Comparison of ENCODE assay signal across 1 cellular context in genomic region chr6:136249811-136250685, GRCh38.
A peak's percentile ranks its signal among the peaks of the same experiment; 100 is the strongest.
TF ChIP-seq lines count a peak whose summit lies in the region.

Gene MTFR2, minus strand, starts transcription at chr6:136250311. Its CDS starts 1,212 bp downstream, at chr6:136249099.

TF ChIP-seq in K562, 482 proteins besides CTCF, POLR2A, EP300 and RAD21 (continued from another document and continues in another):
- peak; percentile 97 for TF ChIP-seq MTA1 (IDR thresholded peaks at IDR 0.05; ENCODE audit: borderline replicate concordance)
- no peak for TF ChIP-seq PTTG1 (tag; IDR thresholded peaks at IDR 0.05; ENCODE audit: low read depth)
- TF ChIP-seq ZKSCAN8 (CRISPR knock-in tag; IDR thresholded peaks at IDR 0.05) = no peak
- no peak for TF ChIP-seq ZNF780A (CRISPR knock-in tag; IDR thresholded peaks at IDR 0.05)
- TF ChIP-seq ZNF12 (CRISPR knock-in tag; IDR thresholded peaks at IDR 0.05) = peak; percentile 50; the same call in 1 of the 2 replicates
- TF ChIP-seq KDM5B (IDR thresholded peaks at IDR 0.05; ENCODE audit: insufficient replicate concordance, low read depth, low read length) = peak; percentile 96
- TF ChIP-seq BRF2 (IDR thresholded peaks at IDR 0.05; ENCODE audit: borderline replicate concordance, insufficient read depth, insufficient read length) = no peak
- no peak for TF ChIP-seq ZC3H4 (CRISPR knock-in tag; IDR thresholded peaks at IDR 0.05; ENCODE audit: borderline replicate concordance)
- TF ChIP-seq MAFF (IDR thresholded peaks at IDR 0.05; ENCODE audit: low read length) = peak; percentile 34; the same call in 1 of the 2 replicates
- TF ChIP-seq NCOR1 (IDR thresholded peaks at IDR 0.05) = peak; percentile 14; the same call in 1 of the 2 replicates
- TF ChIP-seq TGIF2 (CRISPR knock-in tag; IDR thresholded peaks at IDR 0.05) = no peak; the same call in 1 of the 2 replicates
- peak; percentile 17 for TF ChIP-seq PRDM10 (IDR thresholded peaks at IDR 0.05; ENCODE audit: partially characterized antibody)
- TF ChIP-seq ZKSCAN1 (IDR thresholded peaks at IDR 0.05; ENCODE audit: low read depth, low read length) = no peak
- peak; percentile 75 for TF ChIP-seq SP2 (IDR thresholded peaks at IDR 0.05; ENCODE audit: extremely low read depth, low read depth, low read length, poor library complexity, severe bottlenecking)
- no peak for TF ChIP-seq MEF2D (tag; conservative IDR thresholded peaks at IDR 0.05; ENCODE audit: low read depth)
- no peak for TF ChIP-seq ZBTB34 (CRISPR knock-in tag; IDR thresholded peaks at IDR 0.05)
- no peak for TF ChIP-seq KDM1A (IDR thresholded peaks at IDR 0.05)
- TF ChIP-seq CREM (IDR thresholded peaks at IDR 0.05; ENCODE audit: low read depth) = peak; percentile 98
- peak; percentile 88 for TF ChIP-seq MYC (IDR thresholded peaks at IDR 0.05; ENCODE audit: low read depth, low read length)
- peak; percentile 35; the same call in 1 of the 2 replicates for TF ChIP-seq MYC (CRISPR knock-in tag; IDR thresholded peaks at IDR 0.05; ENCODE audit: borderline replicate concordance, low read depth)
- TF ChIP-seq ZNF217 (CRISPR knock-in tag; IDR thresholded peaks at IDR 0.05) = no peak
- TF ChIP-seq ZNF175 (CRISPR knock-in tag; IDR thresholded peaks at IDR 0.05; ENCODE audit: low read depth) = no peak
- peak; percentile 24; the same call in 1 of the 2 replicates for TF ChIP-seq LARP7 (IDR thresholded peaks at IDR 0.05)
- TF ChIP-seq DMBX1 (CRISPR knock-in tag; IDR thresholded peaks at IDR 0.05; ENCODE audit: borderline replicate concordance) = peak; percentile 27; the same call in 1 of the 2 replicates
- TF ChIP-seq HNRNPUL1 (IDR thresholded peaks at IDR 0.05; ENCODE audit: low read length) = peak; percentile 72
- TF ChIP-seq MGA (IDR thresholded peaks at IDR 0.05) = no peak
- peak; percentile 37 to 69; a peak in 3 of 4 replicates for TF ChIP-seq MAZ (CRISPR knock-in tag; conservative IDR thresholded peaks at IDR 0.05 in 1 of 2, IDR thresholded peaks at IDR 0.05 in 1 of 2)
- TF ChIP-seq L3MBTL2 (IDR thresholded peaks at IDR 0.05) = peak; percentile 86; the same call in 1 of the 2 replicates
- peak; percentile 99 for TF ChIP-seq CHAMP1 (IDR thresholded peaks at IDR 0.05)
- TF ChIP-seq ZNF133 (CRISPR knock-in tag; IDR thresholded peaks at IDR 0.05) = no peak
- TF ChIP-seq CBX8 (IDR thresholded peaks at IDR 0.05; ENCODE audit: borderline replicate concordance, extremely low read depth, low read depth, low read length, poor library complexity, severe bottlenecking) = no peak
- TF ChIP-seq FOXA1 (IDR thresholded peaks at IDR 0.05; ENCODE audit: borderline replicate concordance) = no peak
- peak; percentile 99 for TF ChIP-seq ASH1L (IDR thresholded peaks at IDR 0.05; ENCODE audit: borderline replicate concordance, low read depth, partially characterized antibody)
- peak; percentile 48; the same call in 1 of the 2 replicates for TF ChIP-seq SOX6 (IDR thresholded peaks at IDR 0.05)
- no peak for TF ChIP-seq MEF2A (IDR thresholded peaks at IDR 0.05; ENCODE audit: control insufficient read depth, low read depth, low read length)
- peak; percentile 94 for TF ChIP-seq TAF1 (IDR thresholded peaks at IDR 0.05; ENCODE audit: control insufficient read depth, extremely low read depth, insufficient read depth, low read length, severe bottlenecking)
- peak in 1 of 2 experiments; percentile 16; a peak in 2 of 4 replicates for TF ChIP-seq NONO (IDR thresholded peaks at IDR 0.05; ENCODE audit: low read depth in 2 of 2, low read length in 1 of 2)
- peak; percentile 93 for TF ChIP-seq FOXK1 (CRISPR knock-in tag; IDR thresholded peaks at IDR 0.05; ENCODE audit: borderline replicate concordance)
- TF ChIP-seq CREB3L1 (IDR thresholded peaks at IDR 0.05; ENCODE audit: borderline replicate concordance, low read depth) = peak; percentile 57; the same call in 1 of the 2 replicates
- no peak for TF ChIP-seq HNRNPK (IDR thresholded peaks at IDR 0.05; ENCODE audit: low read depth, low read length, poor library complexity, severe bottlenecking)
